Comparison of ENCODE assay signal across 11 cellular contexts in genomic region chr22:32745251-32745995, GRCh38. TPM values are rescaled to one million over a fixed set of nuclear protein-coding genes. Genes with fewer than 3 reads are reported as not detected.
A peak's percentile ranks its signal among the peaks of the same experiment; 100 is the strongest.
DNase-seq lines count a peak whose midpoint lies in the region; FAIRE-seq and TF ChIP-seq lines count a peak whose summit lies in the region.
"Had no signal": no experiment of that assay in that cellular context is flagged by ENCODE, and none has a peak within 500 bp of the region (broad histone marks: within the 10 kb centered on the region; RNA-seq: fewer than 3 reads in every experiment).

No MANE protein-coding gene starts in this region.

- TF ChIP-seq CTCF in keratinocyte (optimal IDR thresholded peaks at IDR 0.05 in 1 of 3, IDR thresholded peaks at IDR 0.05 in 1 of 3, conservative IDR thresholded peaks at IDR 0.05 in 1 of 3; ENCODE audit: extremely low read depth in 1 of 3, insufficient read depth in 2 of 3, low read length in 3 of 3), result no peak

- dilution Hi-C loops in keratinocyte (cut with MboI; ENCODE audit: extremely low pct_ligation_motif_present, low sequenced_read_pairs), result no loop called here

- peaks cover 31% of the 10 kb centered on the region; the same call in 1 of the 2 replicates for H3K4me1 ChIP-seq in HUES6 (ENCODE audit: control insufficient read depth, insufficient read depth, low read length)
- H3K4me1 ChIP-seq in keratinocyte (ENCODE audit: control insufficient read depth, extremely low read depth, insufficient read depth, low read length), result peaks cover 25% of the 10 kb centered on the region
- peaks cover 6 to 40% (median 27%) of the 10 kb centered on the region in 5 donors for H3K4me1 ChIP-seq in subcutaneous abdominal adipose tissue (ENCODE audit: control insufficient read depth in 5 of 5, insufficient read depth in 5 of 5, low read length in 5 of 5)

- peak overlapping the region; percentile 92 for H2AFZ ChIP-seq in keratinocyte (ENCODE audit: control insufficient read depth, low read length)

- no peaks in the 10 kb centered on the region for H3K9me3 ChIP-seq in HUES6 (ENCODE audit: control insufficient read depth, insufficient read depth, low read depth, low read length)
- H3K9me3 ChIP-seq in keratinocyte (ENCODE audit: control insufficient read depth, low read depth, low read length), result no peaks in the 10 kb centered on the region
- H3K9me3 ChIP-seq in subcutaneous abdominal adipose tissue (ENCODE audit: control insufficient read depth in 5 of 5, low read length in 5 of 5), result no peaks in the 10 kb centered on the region

- H3K9ac ChIP-seq in HUES6 (ENCODE audit: low read length), result peak overlapping the region; percentile 65
- peak overlapping the region; percentile 59 for H3K9ac ChIP-seq in keratinocyte (ENCODE audit: control insufficient read depth, extremely low read depth, insufficient read depth, low read length)
- H3K9ac ChIP-seq in subcutaneous abdominal adipose tissue (ENCODE audit: low read length in 5 of 5), result peak overlapping the region in 2 of 5 donors; percentile 22 to 29

- peak overlapping the region; percentile 97 for H3K4me2 ChIP-seq in keratinocyte (ENCODE audit: control insufficient read depth, extremely low read depth, insufficient read depth, low read depth, low read length)

- FAIRE-seq in keratinocyte (lab: Jason Lieb, UNC) (peak; percentile 84), GM12892 (lab: Jason Lieb, UNC) (no peak)

- peak overlapping the region; percentile 32; the same call in 1 of the 2 replicates for H3K4me3 ChIP-seq in HUES6 (ENCODE audit: low read depth, low read length)
- peak overlapping the region in 2 of 3 experiments; percentile 53 to 68 for H3K4me3 ChIP-seq in keratinocyte (ENCODE audit: control insufficient read depth in 2 of 3, extremely low read depth in 1 of 3, insufficient read depth in 2 of 3, low read depth in 1 of 3, low read length in 3 of 3)
- peak overlapping the region; percentile 3 to 44 (median 28) for H3K4me3 ChIP-seq in subcutaneous abdominal adipose tissue (ENCODE audit: low read depth in 1 of 5, low read length in 5 of 5)

- no peaks in the 10 kb centered on the region for H3K79me2 ChIP-seq in keratinocyte (ENCODE audit: control insufficient read depth, insufficient read depth, low read length)

- no peaks in the 10 kb centered on the region for H3K36me3 ChIP-seq in HUES6 (ENCODE audit: control insufficient read depth, insufficient read depth, low read length)
- H3K36me3 ChIP-seq in keratinocyte (ENCODE audit: control insufficient read depth in 2 of 2, extremely low read depth in 1 of 2, insufficient read depth in 2 of 2, low read length in 2 of 2), result no peaks in the 10 kb centered on the region
- H3K36me3 ChIP-seq in subcutaneous abdominal adipose tissue (ENCODE audit: control insufficient read depth in 5 of 5, insufficient read depth in 5 of 5, low read length in 5 of 5), result no peaks in the 10 kb centered on the region

- no peaks in the 10 kb centered on the region for H3K9me1 ChIP-seq in keratinocyte (ENCODE audit: control insufficient read depth, extremely low read depth, insufficient read depth, low read length)

- TF ChIP-seq POLR2A in GM12892 (IDR thresholded peaks at IDR 0.05; ENCODE audit: low read depth, low read length), result no peak

- DNase-seq in dedifferentiated amniotic fluid mesenchymal stem cell (ENCODE audit: extremely low spot score), result peak; percentile 44
- peak; percentile 50 for DNase-seq in keratinocyte (ENCODE audit: low read depth, low spot score)
- DNase-seq in NCI-H446 (lab: John Stamatoyannopoulos, UW), result no peak
- no peak for DNase-seq in NCI-H1105 (lab: John Stamatoyannopoulos, UW)
- no peak for DNase-seq in GM12892 (ENCODE audit: insufficient read length)
- DNase-seq in NCI-H146 (lab: John Stamatoyannopoulos, UW), result no peak
- DNase-seq: activated CD4-positive, alpha-beta T cell treated with anti-CD3 and anti-CD28 coated beads, Interleukin-2, amount 10 ng/mL, durations not matched to agents 24 days and 14 days; amniotic stem cell; DMS79 had no signal

- peak overlapping the region; percentile 62; the same call in 1 of the 2 replicates for H3K27ac ChIP-seq in HUES6 (ENCODE audit: low read depth, low read length)
- peak overlapping the region; percentile 60 for H3K27ac ChIP-seq in keratinocyte (ENCODE audit: control insufficient read depth, insufficient read depth, low read length)
- peak overlapping the region; percentile 60 for H3K27ac ChIP-seq in subcutaneous abdominal adipose tissue (ENCODE audit: low read depth, low read length)

- H3K27me3 ChIP-seq in HUES6 (ENCODE audit: control insufficient read depth, insufficient read depth, low read length), result no peaks in the 10 kb centered on the region
- peaks cover 4% of the 10 kb centered on the region for H3K27me3 ChIP-seq in keratinocyte (ENCODE audit: control insufficient read depth, extremely low read depth, insufficient read depth, low read length)
- no peaks in the 10 kb centered on the region for H3K27me3 ChIP-seq in subcutaneous abdominal adipose tissue (ENCODE audit: control insufficient read depth in 5 of 5, insufficient read depth in 4 of 5, low read length in 5 of 5)

- H4K20me1 ChIP-seq in keratinocyte (ENCODE audit: control insufficient read depth, extremely low read depth, insufficient read depth, low read length), result no peaks in the 10 kb centered on the region

RNA-seq across cellular contexts. Expression of gene TIMP3, which starts 56.1 kb away (rescaled TPM):
- 26.2 to 48.0 TPM (median 34.3 TPM) in 3 replicates for polyA plus RNA-seq in keratinocyte
- 6.5 TPM for polyA plus RNA-seq in keratinocyte (2011; ENCODE audit: low read depth)
- 19.8 and 24.7 TPM in 2 replicates for polyA plus RNA-seq in keratinocyte (2011; cell fraction: cytosol; rRNA removed)
- 59.4 and 63.8 TPM in 2 replicates for polyA plus RNA-seq in keratinocyte (2011; cell fraction: nucleus; rRNA removed)
- polyA plus RNA-seq in keratinocyte (2012; ENCODE audit: low replicate concordance), result 13.0 and 47.5 TPM in 2 replicates
- polyA minus RNA-seq in keratinocyte, result 40.6 to 57.9 TPM (median 43.2 TPM) in 3 replicates
- 24.2 TPM for polyA minus RNA-seq in keratinocyte (2011; cell fraction: cytosol; rRNA and poly(A)+ RNA removed)
- polyA minus RNA-seq in keratinocyte (2011; cell fraction: nucleus; rRNA and poly(A)+ RNA removed), result 33.6 and 53.5 TPM in 2 replicates
- polyA plus RNA-seq in GM12892 (2012; ENCODE audit: missing spikeins), result not detected

Comparison
In these comparisons a context has a peak if more than half of its experiments do, and no peak if none do; other contexts are left out.
1. DNase-seq: peak in dedifferentiated amniotic fluid mesenchymal stem cell (single experiment) and keratinocyte (single experiment); none in NCI-H446 (0 of 2), NCI-H1105 (single experiment), GM12892 (single experiment) and NCI-H146 (single experiment).
2. Peak in every context shown above with its lines, with median percentiles within 50 percentile points of each other: H3K27ac ChIP-seq and H3K4me3 ChIP-seq.